8 cellular contexts compared by ENCODE assay signal in genomic region chrX:24025741-24026402, GRCh38. TPM values are rescaled to one million over a fixed set of nuclear protein-coding genes. Genes with fewer than 3 reads are reported as not detected.
DNase-seq lines count a peak whose midpoint lies in the region; ATAC-seq and TF ChIP-seq lines count a peak whose summit lies in the region.

No MANE protein-coding gene starts in this region.

- peaks cover 42% of the 10 kb centered on the region for H3K79me2 ChIP-seq in Karpas-422 (ENCODE audit: low read length)
- peaks cover 2% of the 10 kb centered on the region for H3K79me2 ChIP-seq in parathyroid adenoma

- peak overlapping the region; percentile 79 for H3K4me3 ChIP-seq in Karpas-422 (ENCODE audit: low read length)
- peak overlapping the region; percentile 70 for H3K4me3 ChIP-seq in parathyroid adenoma (ENCODE audit: low read depth, low read length)

- DNase-seq in NCI-H345 (lab: John Stamatoyannopoulos, UW), result peak; percentile 28
- no peak for DNase-seq in NCI-H345 treated with DMSO at 0.1 percent for 48 hours (lab: John Stamatoyannopoulos, UW; ENCODE audit: unreplicated experiment)
- DNase-seq in Karpas-422, result no peak
- peak; percentile 27 for DNase-seq in activated CD8-positive, alpha-beta T cell treated with anti-CD3 and anti-CD28 coated beads for 36 hours
- peak in 1 of 2 donors; percentile 36 for DNase-seq in foreskin keratinocyte
- no peak for DNase-seq in DMS79 treated with DMSO at 0.1 percent for 48 hours (lab: John Stamatoyannopoulos, UW)

- H3K4me1 Mint-ChIP-seq in activated CD8-positive, alpha-beta T cell treated with anti-CD3 and anti-CD28 coated beads for 36 hours (ENCODE audit: low read depth), result peaks cover 14% of the 10 kb centered on the region

- no peaks in the 10 kb centered on the region for H3K9me3 Mint-ChIP-seq in activated CD8-positive, alpha-beta T cell treated with anti-CD3 and anti-CD28 coated beads for 36 hours

- H3K27ac ChIP-seq in Karpas-422 (ENCODE audit: low read length) (0 out of 2 replicates have a peak overlapping the region, but pooled peaks have one; percentile 34), foreskin keratinocyte (peak overlapping the region; percentile 96), parathyroid adenoma (peak overlapping the region; percentile 98)

- H3K4me2 ChIP-seq in Karpas-422 (ENCODE audit: low read depth, low read length, poor library complexity, severe bottlenecking), result peak overlapping the region; percentile 87
- peak overlapping the region; percentile 88 for H3K4me2 ChIP-seq in parathyroid adenoma (ENCODE audit: low read length)

- peak overlapping the region; percentile 49; the same call in 1 of the 2 replicates for H2AFZ ChIP-seq in Karpas-422 (ENCODE audit: low read length)
- peak overlapping the region; percentile 73 for H2AFZ ChIP-seq in parathyroid adenoma

- H3K9me2 ChIP-seq in Karpas-422 (replicated peaks; ENCODE audit: insufficient read depth, low read length), result no peaks in the 10 kb centered on the region

- peak overlapping the region; percentile 84 for H3K9ac ChIP-seq in Karpas-422 (ENCODE audit: low read length)
- peak overlapping the region; percentile 92 for H3K9ac ChIP-seq in parathyroid adenoma

- no peaks in the 10 kb centered on the region for H3K27me3 Mint-ChIP-seq in activated CD8-positive, alpha-beta T cell treated with anti-CD3 and anti-CD28 coated beads for 36 hours

- no peaks in the 10 kb centered on the region for H3K27me3 ChIP-seq in Karpas-422 (ENCODE audit: low read length)
- H3K27me3 ChIP-seq in foreskin keratinocyte, result no peaks in the 10 kb centered on the region
- no peaks in the 10 kb centered on the region for H3K27me3 ChIP-seq in parathyroid adenoma (ENCODE audit: control insufficient read depth, insufficient read depth, low read length)

- intact Hi-C loops in activated CD8-positive, alpha-beta T cell treated with anti-CD3 and anti-CD28 coated beads for 36 hours (cut with micrococcal nuclease), result loop anchor here (10.0 kb wide), 1 partner anchor 121 kb away; the partner anchor contains the start of genes APOO and CXorf58

- H3K4me1 ChIP-seq in Karpas-422 (ENCODE audit: low read length) (peaks cover 32% of the 10 kb centered on the region), foreskin keratinocyte (no peaks in the 10 kb centered on the region), parathyroid adenoma (no peaks in the 10 kb centered on the region)

- CTCF ChIA-PET in activated CD8-positive, alpha-beta T cell treated with anti-CD3 and anti-CD28 coated beads for 36 hours (lab: Charles Lee), result interaction anchor here (0.9 to 4.4 kb wide), 5 partner anchors 14 to 124 kb away, joined by 3 to 33 read pairs (median 5); partner anchors contain the start of gene EIF2S3

- H4K20me1 ChIP-seq in Karpas-422 (ENCODE audit: insufficient read depth, low read depth, low read length), result no peaks in the 10 kb centered on the region

- H3K36me3 ChIP-seq in Karpas-422 (ENCODE audit: insufficient read depth, low read length) (no peaks in the 10 kb centered on the region), parathyroid adenoma (ENCODE audit: control insufficient read depth, insufficient read depth, low read length) (no peaks in the 10 kb centered on the region)

- no peak for TF ChIP-seq CTCF in activated CD8-positive, alpha-beta T cell treated with anti-CD3 and anti-CD28 coated beads for 36 hours (IDR thresholded peaks at IDR 0.05)
- TF ChIP-seq CTCF in foreskin keratinocyte (conservative IDR thresholded peaks at IDR 0.05), result no peak
- TF ChIP-seq CTCF in parathyroid adenoma (IDR thresholded peaks at IDR 0.05), result no peak

- peak overlapping the region; percentile 94 for H3K27ac Mint-ChIP-seq in activated CD8-positive, alpha-beta T cell treated with anti-CD3 and anti-CD28 coated beads for 36 hours

- no peaks in the 10 kb centered on the region for H3K9me3 ChIP-seq in Karpas-422 (ENCODE audit: low read length)
- H3K9me3 ChIP-seq in parathyroid adenoma (ENCODE audit: control insufficient read depth, low read length), result no peaks in the 10 kb centered on the region

- POLR2A ChIA-PET in activated CD8-positive, alpha-beta T cell treated with anti-CD3 and anti-CD28 coated beads for 36 hours (lab: Charles Lee), result interaction anchor here (1.1 to 2.7 kb wide), 4 partner anchors 14 to 124 kb away, joined by 3 to 20 read pairs (median 6); partner anchors contain the start of gene EIF2S3

- H3K4me3 Mint-ChIP-seq in activated CD8-positive, alpha-beta T cell treated with anti-CD3 and anti-CD28 coated beads for 36 hours, result peak overlapping the region; percentile 78

- H3K36me3 Mint-ChIP-seq in activated CD8-positive, alpha-beta T cell treated with anti-CD3 and anti-CD28 coated beads for 36 hours (ENCODE audit: low read depth), result peaks cover 13% of the 10 kb centered on the region

- peak; percentile 7 for ATAC-seq in GM21786 (IDR thresholded peaks at IDR 0.05; ENCODE audit: unreplicated experiment)
- ATAC-seq in activated CD8-positive, alpha-beta T cell treated with anti-CD3 and anti-CD28 coated beads for 36 hours, result peak; percentile 26
- peak; percentile 6 for ATAC-seq in foreskin keratinocyte

RNA-seq across cellular contexts. Expression of gene KLHL15, which starts 1.1 kb away (rescaled TPM):
- 12.7 and 23.7 TPM in 2 replicates for total RNA-seq in Karpas-422 (2014; rRNA removed; shearing (Covaris generic); ENCODE audit: low replicate concordance)
- total RNA-seq in activated CD8-positive, alpha-beta T cell treated with anti-CD3 and anti-CD28 coated beads for 36 hours, result 10 to 100 TPM; 13.1 to 14.0 TPM
- total RNA-seq in foreskin keratinocyte, result 4.2 TPM in 2 replicates
- polyA plus RNA-seq in foreskin keratinocyte, result 0.68 and 0.77 TPM in 2 replicates

RNA-seq across cellular contexts. Expression of gene EIF2S3, which starts 28.9 kb away (rescaled TPM):
- total RNA-seq in Karpas-422 (2014; rRNA removed; shearing (Covaris generic); ENCODE audit: low replicate concordance), result 160 and 198 TPM in 2 replicates
- 100 to 1,000 TPM; 350 to 366 TPM for total RNA-seq in activated CD8-positive, alpha-beta T cell treated with anti-CD3 and anti-CD28 coated beads for 36 hours
- total RNA-seq in foreskin keratinocyte, result 147 and 162 TPM in 2 replicates
- polyA plus RNA-seq in foreskin keratinocyte, result 60.4 and 60.7 TPM in 2 replicates

Comparison
In these comparisons a context has a peak if more than half of its experiments do, and no peak if none do; other contexts are left out.
1. DNase-seq: peak in NCI-H345 (single experiment) and activated CD8-positive, alpha-beta T cell treated with anti-CD3 and anti-CD28 coated beads for 36 hours (single experiment); none in NCI-H345 treated with DMSO at 0.1 percent for 48 hours (single experiment), Karpas-422 (single experiment) and DMS79 treated with DMSO at 0.1 percent for 48 hours (single experiment).
2. H3K27ac ChIP-seq: peak in every context shown above with its lines; median percentile 98 in parathyroid adenoma; 96 in foreskin keratinocyte; 34 in Karpas-422.
3. Peak in every context shown above with its lines, with median percentiles within 50 percentile points of each other: ATAC-seq.